ENCODE assay signal across 19 cellular contexts in the genomic region with DNA sequence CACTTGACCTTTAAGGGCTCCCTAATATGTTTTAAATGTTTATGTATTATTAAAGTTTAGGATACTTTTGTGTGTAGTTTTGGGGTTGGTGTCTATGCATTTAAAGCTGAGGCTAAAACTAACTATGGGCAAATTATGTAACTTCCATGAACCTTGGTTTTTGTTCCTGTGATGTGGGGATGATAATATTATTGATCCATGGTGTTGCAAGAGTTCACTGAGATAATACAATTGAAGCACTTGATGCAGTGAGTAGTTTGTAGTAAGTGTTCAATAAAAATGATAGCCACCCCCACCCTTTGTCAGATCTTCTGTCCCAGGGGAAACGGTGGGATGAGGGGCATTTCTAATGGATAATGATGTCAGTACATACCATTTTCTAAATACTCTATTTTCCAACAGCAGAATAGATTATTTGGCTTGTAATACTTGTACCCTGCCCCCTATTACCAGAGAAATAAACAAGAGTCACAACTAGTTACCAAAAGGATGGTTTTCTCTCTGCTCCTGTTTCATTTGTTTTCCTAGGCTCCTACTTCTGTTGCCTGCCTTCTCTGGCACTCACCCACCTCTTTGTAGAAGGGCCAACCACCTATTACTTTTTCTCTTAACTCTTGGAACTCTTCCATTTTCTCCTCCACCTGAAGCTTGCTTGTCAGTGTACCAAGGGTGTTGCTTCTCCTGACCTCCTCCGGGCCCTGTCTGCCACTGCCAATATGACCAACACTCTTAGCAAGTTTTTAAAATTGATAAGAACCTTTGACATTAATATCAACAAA.
"Had no signal": no experiment of that assay in that cellular context is flagged by ENCODE, and none has a peak within 500 bp of the region (broad histone marks: within the 10 kb centered on the region; RNA-seq: fewer than 3 reads in every experiment).

No MANE protein-coding gene starts in this region.

- H3K4me3 ChIP-seq: breast epithelium, esophagus squamous epithelium, prostate gland, right atrium auricular region, skin epidermis, tibial nerve had no signal

- H3K9me3 Mint-ChIP-seq: activated CD8-positive, alpha-beta T cell treated with anti-CD3 and anti-CD28 coated beads for 36 hours; activated naive CD8-positive, alpha-beta T cell treated with anti-CD3 and anti-CD28 coated beads, Interleukin-2, amount 50 U/mL, for 24 hours; activated T-helper 17 cell treated with anti-CD3 and anti-CD28 coated beads, Interleukin-2, amount 50 U/mL, for 72 hours; dendritic cell treated with granulocyte-macrophage colony-stimulating factor and Interleukin-4, amounts not matched to agents 40 ng/mL and 50 ng/mL, for 4 days; immature natural killer cell; nephron progenitor cell; T-helper 1 cell treated with Interleukin-12 subunit alpha and Interleukin-12 subunit beta and Interleukin-4 antibody, amounts not matched to agents 30 μg/mL and 1 μg/mL, for 36 hours had no signal

- H3K27ac Mint-ChIP-seq: activated CD4-positive, alpha-beta T cell treated with anti-CD3 and anti-CD28 coated beads, Interleukin-2, amount 10 ng/mL, durations not matched to agents 24 days and 14 days; activated CD8-positive, alpha-beta T cell treated with anti-CD3 and anti-CD28 coated beads for 36 hours; activated naive CD8-positive, alpha-beta T cell treated with anti-CD3 and anti-CD28 coated beads, Interleukin-2, amount 50 U/mL, for 24 hours; activated T-helper 17 cell treated with anti-CD3 and anti-CD28 coated beads, Interleukin-2, amount 50 U/mL, for 72 hours; dendritic cell treated with granulocyte-macrophage colony-stimulating factor and Interleukin-4, amounts not matched to agents 40 ng/mL and 50 ng/mL, for 4 days; immature natural killer cell; nephron progenitor cell; T-helper 1 cell treated with Interleukin-12 subunit alpha and Interleukin-12 subunit beta and Interleukin-4 antibody, amounts not matched to agents 30 μg/mL and 1 μg/mL, for 36 hours had no signal

- H3K36me3 ChIP-seq: breast epithelium, esophagus squamous epithelium, prostate gland, right atrium auricular region, tibial nerve had no signal

- H3K27ac ChIP-seq: esophagus squamous epithelium, prostate gland, right atrium auricular region, skin epidermis, tibial nerve had no signal

- H3K27me3 ChIP-seq: breast epithelium, esophagus squamous epithelium, right atrium auricular region, tibial nerve had no signal

- H3K4me1 Mint-ChIP-seq: activated CD4-positive, alpha-beta T cell treated with anti-CD3 and anti-CD28 coated beads, Interleukin-2, amount 10 ng/mL, durations not matched to agents 24 days and 14 days; activated naive CD8-positive, alpha-beta T cell treated with anti-CD3 and anti-CD28 coated beads, Interleukin-2, amount 50 U/mL, for 24 hours; activated T-helper 17 cell treated with anti-CD3 and anti-CD28 coated beads, Interleukin-2, amount 50 U/mL, for 72 hours; immature natural killer cell; nephron progenitor cell had no signal

- ATAC-seq: activated CD8-positive, alpha-beta T cell treated with anti-CD3 and anti-CD28 coated beads for 36 hours; activated naive CD8-positive, alpha-beta T cell treated with anti-CD3 and anti-CD28 coated beads, Interleukin-2, amount 50 U/mL, for 24 hours; activated T-helper 17 cell treated with anti-CD3 and anti-CD28 coated beads, Interleukin-2, amount 50 U/mL, for 72 hours had no signal

- H3K4me1 ChIP-seq: breast epithelium, esophagus squamous epithelium, prostate gland, tibial nerve had no signal

- H3K36me3 Mint-ChIP-seq: immature natural killer cell had no signal

- DNase-seq: activated CD4-positive, alpha-beta T cell treated with anti-CD3 and anti-CD28 coated beads, Interleukin-2, amount 10 ng/mL, durations not matched to agents 24 days and 14 days; activated CD8-positive, alpha-beta T cell treated with anti-CD3 and anti-CD28 coated beads for 36 hours; activated naive CD4-positive, alpha-beta T cell; activated naive CD8-positive, alpha-beta T cell treated with anti-CD3 and anti-CD28 coated beads, Interleukin-2, amount 50 U/mL, for 24 hours; activated T-cell treated with anti-CD3 and anti-CD28 coated beads, Interleukin-2, amount 50 U/mL, for 1 hour; aorta; effector memory CD4-positive, alpha-beta T cell; esophagus squamous epithelium; immature natural killer cell; nephron progenitor cell; stimulated activated CD4-positive, alpha-beta T cell treated with anti-CD3 and anti-CD28 coated beads, Interleukin-4, amount 100 ng/mL, for 1 hour had no signal

- H3K9me3 ChIP-seq: breast epithelium, esophagus squamous epithelium, prostate gland, right atrium auricular region, tibial nerve had no signal

- H3K4me3 Mint-ChIP-seq: activated CD4-positive, alpha-beta T cell treated with anti-CD3 and anti-CD28 coated beads, Interleukin-2, amount 10 ng/mL, durations not matched to agents 24 days and 14 days; activated CD8-positive, alpha-beta T cell treated with anti-CD3 and anti-CD28 coated beads for 36 hours; activated naive CD8-positive, alpha-beta T cell treated with anti-CD3 and anti-CD28 coated beads, Interleukin-2, amount 50 U/mL, for 24 hours; activated T-helper 17 cell treated with anti-CD3 and anti-CD28 coated beads, Interleukin-2, amount 50 U/mL, for 72 hours; dendritic cell treated with granulocyte-macrophage colony-stimulating factor and Interleukin-4, amounts not matched to agents 40 ng/mL and 50 ng/mL, for 4 days; immature natural killer cell; nephron progenitor cell; T-helper 1 cell treated with Interleukin-12 subunit alpha and Interleukin-12 subunit beta and Interleukin-4 antibody, amounts not matched to agents 30 μg/mL and 1 μg/mL, for 36 hours had no signal
